Comparison of ENCODE assay signal across 10 cellular contexts in genomic region chr2:237940828-237941227, GRCh38.
"Had no signal": no experiment of that assay in that cellular context is flagged by ENCODE, and none has a peak within 500 bp of the region (broad histone marks: within the 10 kb centered on the region; RNA-seq: fewer than 3 reads in every experiment).

No MANE protein-coding gene starts in this region.

- DNase-seq: activated CD4-positive, alpha-beta T cell treated with anti-CD3 and anti-CD28 coated beads for 1 hour; activated T-cell treated with anti-CD3 and anti-CD28 coated beads for 4 hours; caudate nucleus; left colon; psoas muscle; right lobe of liver; stimulated activated naive CD4-positive, alpha-beta T cell; upper lobe of left lung had no signal

- H3K27ac Mint-ChIP-seq: nephron had no signal

- H3K4me3 Mint-ChIP-seq: nephron had no signal

- H3K27me3 Mint-ChIP-seq: activated naive CD4-positive, alpha-beta T cell treated with anti-CD3 and anti-CD28 coated beads, Interleukin-2, amount 50 U/mL, for 24 hours had no signal

- ATAC-seq: psoas muscle, right lobe of liver had no signal
